In the genomic region with DNA sequence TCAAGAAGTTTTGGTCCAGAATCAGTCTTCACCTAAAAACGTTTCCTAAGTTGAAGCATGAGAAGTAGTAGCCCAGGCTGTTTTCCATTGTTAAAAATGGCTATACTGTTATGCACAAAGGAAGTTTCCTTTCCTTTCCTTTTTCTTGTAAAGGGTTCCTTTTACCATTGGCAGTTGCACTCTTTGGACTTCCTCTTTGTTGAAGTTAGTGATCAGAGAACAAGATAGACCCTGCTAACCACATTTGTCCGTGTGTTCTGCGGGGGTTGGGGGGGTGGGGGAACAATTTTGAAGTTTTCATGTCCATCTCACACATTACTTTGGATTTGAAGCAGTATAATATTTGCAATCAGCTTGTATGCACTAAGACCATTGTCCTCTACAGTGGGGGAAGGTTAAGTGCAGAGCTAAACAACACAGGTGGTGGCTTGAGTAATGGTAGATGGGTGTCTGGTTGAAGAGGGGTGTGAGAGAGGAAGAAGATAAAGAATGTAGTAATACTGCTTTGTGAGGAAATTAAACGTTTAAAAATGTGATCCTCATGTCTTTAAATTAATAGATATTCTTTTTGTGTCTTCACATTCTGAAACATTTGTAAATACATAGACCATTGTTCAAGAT, we compare ENCODE assay signal across 1 cellular context.
TF ChIP-seq lines count a peak whose summit lies in the region.

No MANE protein-coding gene starts in this region.

TF ChIP-seq in H1, 55 proteins besides CTCF, POLR2A, EP300 and RAD21:
- TF ChIP-seq CEBPB (IDR thresholded peaks at IDR 0.05; ENCODE audit: low read depth, low read length) = no peak
- TF ChIP-seq TBP (IDR thresholded peaks at IDR 0.05; ENCODE audit: low read depth, low read length) = no peak
